ENCODE assay signal across 16 cellular contexts in genomic region chr1:209155556-209155955, GRCh38.
DNase-seq lines count a peak whose midpoint lies in the region; TF ChIP-seq lines count a peak whose summit lies in the region.
"Had no signal": no experiment of that assay in that cellular context is flagged by ENCODE, and none has a peak within 500 bp of the region (broad histone marks: within the 10 kb centered on the region; RNA-seq: fewer than 3 reads in every experiment).

No MANE protein-coding gene starts in this region.

- DNase-seq in HK-2 (ENCODE audit: unreplicated experiment) (peak; percentile 41), SJCRH30 (peak; percentile 74 to 89), iPS DF 6.9 (ENCODE audit: low read depth, low spot score) (peak; percentile 41), renal cortical epithelial cell (ENCODE audit: low read depth) (peak; percentile 90), cerebellum (ENCODE audit: low spot score) (no peak), vagina (ENCODE audit: extremely low spot score in 2 of 2) (no peak), SKM-1 treated with dmso at 0.1 percent for 144 hours (lab: John Stamatoyannopoulos, UW; ENCODE audit: unreplicated experiment) (no peak)
- DNase-seq: activated CD4-positive, alpha-beta T cell treated with anti-CD3 and anti-CD28 coated beads, Interleukin-2, amount 10 ng/mL, durations not matched to agents 7 days and 5 days; activated naive CD8-positive, alpha-beta T cell treated with anti-CD3 and anti-CD28 coated beads, Interleukin-2, amount 10 ng/mL, durations not matched to agents 7 days and 5 days; foreskin keratinocyte; NCI-H146; NCI-H774; pancreas; stimulated activated CD4-positive, alpha-beta T cell treated with anti-CD3 and anti-CD28 coated beads, Interleukin-4, amount 100 ng/mL, for 1 hour; stimulated activated naive CD8-positive, alpha-beta T cell treated with anti-CD3 and anti-CD28 coated beads, Interleukin-15, amount 100 ng/mL, for 72 hours; transverse colon had no signal

- TF ChIP-seq CTCF in vagina (IDR thresholded peaks at IDR 0.05) = no peak

- H3K9me3 ChIP-seq in SJCRH30 (replicated peaks) (no peaks in the 10 kb centered on the region), iPS DF 6.9 (ENCODE audit: control insufficient read depth, insufficient read depth, low read length) (no peaks in the 10 kb centered on the region), vagina (no peaks in the 10 kb centered on the region)
- H3K9me3 ChIP-seq: pancreas, transverse colon had no signal

- H3K36me3 ChIP-seq in SJCRH30 (no peaks in the 10 kb centered on the region), iPS DF 6.9 (ENCODE audit: control insufficient read depth, insufficient read depth, low read length) (no peaks in the 10 kb centered on the region), vagina (no peaks in the 10 kb centered on the region)
- H3K36me3 ChIP-seq: pancreas, transverse colon had no signal

- H3K27ac ChIP-seq in SJCRH30 (peak overlapping the region; percentile 98), iPS DF 6.9 (ENCODE audit: low read length) (no peak overlapping the region), vagina (no peak overlapping the region)
- H3K27ac ChIP-seq: foreskin keratinocyte, pancreas, transverse colon had no signal

- no peak for TF ChIP-seq POLR2A in vagina (IDR thresholded peaks at IDR 0.05)

- WGBS in iPS DF 6.9 (ENCODE audit: insufficient coverage, insufficient read length) = no CpG with 5 or more reads among the region's 3 CpGs

- intact Hi-C loops in vagina (cut with DNase I) = no loop called here

- H3K4me1 ChIP-seq in SJCRH30 (peaks cover 65% of the 10 kb centered on the region), iPS DF 6.9 (ENCODE audit: control insufficient read depth, insufficient read depth, low read length) (peaks cover 2% of the 10 kb centered on the region; the same call in 1 of the 2 replicates), vagina (no peaks in the 10 kb centered on the region)
- H3K4me1 ChIP-seq: foreskin keratinocyte, pancreas had no signal

- H3K4me3 ChIP-seq in SJCRH30 (peak overlapping the region; percentile 18), iPS DF 6.9 (ENCODE audit: low read length) (no peak overlapping the region), vagina (no peak overlapping the region)
- H3K4me3 ChIP-seq: pancreas, transverse colon had no signal

- H3K27me3 ChIP-seq in SJCRH30 (no peaks in the 10 kb centered on the region), iPS DF 6.9 (ENCODE audit: control insufficient read depth, insufficient read depth, low read length) (no peaks in the 10 kb centered on the region), vagina (no peaks in the 10 kb centered on the region)
- H3K27me3 ChIP-seq: pancreas, transverse colon had no signal

Comparison
In these comparisons a context has a peak if more than half of its experiments do, and no peak if none do; other contexts are left out.
1. DNase-seq: peak in HK-2 (single experiment), SJCRH30 (2 of 2), iPS DF 6.9 (single experiment) and renal cortical epithelial cell (single experiment); none in cerebellum (single experiment), vagina (0 of 2) and SKM-1 treated with dmso at 0.1 percent for 144 hours (single experiment).